ENCODE assay signal across 16 cellular contexts in genomic region chr5:18972244-18972643, GRCh38.
DNase-seq lines count a peak whose midpoint lies in the region; ATAC-seq, FAIRE-seq and TF ChIP-seq lines count a peak whose summit lies in the region.
"Had no signal": no experiment of that assay in that cellular context is flagged by ENCODE, and none has a peak within 500 bp of the region (broad histone marks: within the 10 kb centered on the region; RNA-seq: fewer than 3 reads in every experiment).

No MANE protein-coding gene starts in this region.

- H3F3A ChIP-seq in GM23338 (replicated peaks; ENCODE audit: low read depth): no peaks in the 10 kb centered on the region

- H3K4me2 ChIP-seq in GM23338: peak overlapping the region; percentile 34; the same call in 1 of the 2 replicates
- H3K4me2 ChIP-seq: A549 had no signal

- 10% methylated on average over 2 of the region's 2 CpGs for WGBS in pancreas, 2 donors

- peaks cover 13% of the 10 kb centered on the region for H3K4me1 ChIP-seq in GM23338 (ENCODE audit: insufficient read depth)
- peaks cover 0 to 10% (median 0%) of the 10 kb centered on the region in 3 donors for H3K4me1 ChIP-seq in pancreas
- H3K4me1 ChIP-seq: A549, Caco-2 had no signal

- H3K27me3 ChIP-seq in GM23338 (ENCODE audit: insufficient read depth): no peaks in the 10 kb centered on the region
- H3K27me3 ChIP-seq in pancreas: no peaks in the 10 kb centered on the region

- H3K9me3 ChIP-seq in pancreas: no peaks in the 10 kb centered on the region
- H3K9me3 ChIP-seq: A549, Caco-2 had no signal

- H3K9me3 Mint-ChIP-seq in GM23338: no peaks in the 10 kb centered on the region
- H3K9me3 Mint-ChIP-seq: CD8-positive, alpha-beta memory T cell had no signal

- no peaks in the 10 kb centered on the region for H3K36me3 ChIP-seq in GM23338 (ENCODE audit: insufficient read depth)
- no peaks in the 10 kb centered on the region for H3K36me3 ChIP-seq in pancreas

- no peak for TF ChIP-seq CTCF in GM23338 (conservative IDR thresholded peaks at IDR 0.05; ENCODE audit: low read depth in 2 of 2)
- TF ChIP-seq CTCF in pancreas (IDR thresholded peaks at IDR 0.05): no peak

- H3K27me3 Mint-ChIP-seq in GM23338 (ENCODE audit: insufficient read depth, low read depth, poor library complexity): peaks cover 2% of the 10 kb centered on the region
- H3K27me3 Mint-ChIP-seq: CD8-positive, alpha-beta memory T cell had no signal

- peak; percentile 32 for DNase-seq in Ammon's horn (ENCODE audit: low spot score)
- no peak for DNase-seq in GM23338 (ENCODE audit: low spot score)
- peak; percentile 21 for DNase-seq in NCI-H69 (lab: John Stamatoyannopoulos, UW)
- no peak for DNase-seq in pancreas
- DNase-seq in NAMALWA (ENCODE audit: low spot score): no peak
- DNase-seq in NCI-H2227 (lab: John Stamatoyannopoulos, UW; ENCODE audit: unreplicated experiment): no peak
- DNase-seq: Caco-2; CD8-positive, alpha-beta memory T cell; DND-41; GDM1; HCEC 1CT; HFFc6 had no signal

- H3K4me3 Mint-ChIP-seq in GM23338: no peak overlapping the region
- H3K4me3 Mint-ChIP-seq: CD14-positive monocyte; CD8-positive, alpha-beta memory T cell; HFFc6 had no signal

- no peaks in the 10 kb centered on the region for H3K36me3 Mint-ChIP-seq in GM23338 (ENCODE audit: low read depth)
- H3K36me3 Mint-ChIP-seq: CD14-positive monocyte; CD8-positive, alpha-beta memory T cell had no signal

- peaks cover 4% of the 10 kb centered on the region for H3K4me1 Mint-ChIP-seq in GM23338
- H3K4me1 Mint-ChIP-seq: CD14-positive monocyte; CD8-positive, alpha-beta memory T cell had no signal

- H4K20me1 ChIP-seq in GM23338 (replicated peaks; ENCODE audit: insufficient read depth): no peaks in the 10 kb centered on the region

- intact Hi-C loops in pancreas (cut with DNase I): no loop called here

- no peak for FAIRE-seq in pancreas (lab: Jason Lieb, UNC)
- FAIRE-seq: GM12892, HepG2 had no signal

- no peak overlapping the region for H2AFZ ChIP-seq in GM23338

- no peak overlapping the region for H3K27ac Mint-ChIP-seq in GM23338
- H3K27ac Mint-ChIP-seq: CD14-positive monocyte; CD8-positive, alpha-beta memory T cell; HFFc6 had no signal

- H3K9me2 ChIP-seq in GM23338 (ENCODE audit: insufficient read depth): no peaks in the 10 kb centered on the region

- no peaks in the 10 kb centered on the region for H3K79me2 ChIP-seq in GM23338 (replicated peaks; ENCODE audit: insufficient read depth)

- H3K27ac ChIP-seq in GM23338 (ENCODE audit: low read depth) (no peak overlapping the region), pancreas (peak overlapping the region in 1 of 4 donors; percentile 18)
- H3K27ac ChIP-seq: A549 had no signal

- H3K4me3 ChIP-seq in GM23338 (no peak overlapping the region), pancreas (no peak overlapping the region)
- H3K4me3 ChIP-seq: A549 had no signal

- ATAC-seq in GM23338: no peak
- ATAC-seq in pancreas: peak; percentile 76 to 91 (median 78)
- ATAC-seq: A549, HepG2 had no signal

TF ChIP-seq in GM23338, 12 proteins besides CTCF, POLR2A, EP300 and RAD21 (continues in another document):
- TF ChIP-seq STAT1 (IDR thresholded peaks at IDR 0.05; ENCODE audit: unreplicated experiment) (no peak), REST (IDR thresholded peaks at IDR 0.05; ENCODE audit: unreplicated experiment) (no peak), ZNF114 (CRISPR knock-in tag; IDR thresholded peaks at IDR 0.05) (no peak), ZNF462 (CRISPR knock-in tag; IDR thresholded peaks at IDR 0.05) (no peak), EZH2phosphoT487 (IDR thresholded peaks at IDR 0.05; ENCODE audit: unreplicated experiment) (no peak), POLR2AphosphoS5 (IDR thresholded peaks at IDR 0.05; ENCODE audit: low read depth) (no peak), ETS1 (IDR thresholded peaks at IDR 0.05) (no peak)

Comparison
In these comparisons a context has a peak if more than half of its experiments do, and no peak if none do; other contexts are left out.
1. DNase-seq: peak in Ammon's horn (single experiment) and NCI-H69 (single experiment); none in GM23338 (single experiment), pancreas (0 of 6), NAMALWA (single experiment) and NCI-H2227 (single experiment).